In the genomic region with DNA sequence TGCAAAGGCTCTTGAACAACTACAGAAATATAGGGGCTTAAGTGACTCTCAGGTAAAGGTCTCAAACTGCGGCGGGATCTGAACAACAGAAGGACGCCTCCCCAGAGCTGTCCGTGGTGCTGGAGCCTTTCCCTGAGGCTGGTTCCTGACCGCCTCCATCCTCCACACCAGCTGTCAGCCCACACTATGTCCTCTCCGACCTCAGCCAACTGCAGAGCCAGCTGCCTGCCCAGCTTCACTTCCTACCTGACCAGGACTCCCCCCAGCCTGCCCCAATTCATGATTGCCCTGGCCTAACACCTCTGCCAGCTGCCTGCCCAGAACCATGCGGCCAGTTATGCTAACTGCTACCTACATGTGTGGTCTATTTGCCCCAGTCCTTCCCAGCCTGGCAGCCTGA, we compare ENCODE assay signal across 12 cellular contexts.
DNase-seq lines count a peak whose midpoint lies in the region; ATAC-seq, FAIRE-seq and TF ChIP-seq lines count a peak whose summit lies in the region.
"Had no signal": no experiment of that assay in that cellular context is flagged by ENCODE, and none has a peak within 500 bp of the region (broad histone marks: within the 10 kb centered on the region; RNA-seq: fewer than 3 reads in every experiment).

No MANE protein-coding gene starts in this region.

- no peaks in the 10 kb centered on the region for H3K4me1 Mint-ChIP-seq in activated CD4-positive, alpha-beta T cell treated with anti-CD3 and anti-CD28 coated beads, Interleukin-2, amount 10 ng/mL, durations not matched to agents 24 days and 14 days
- H3K4me1 Mint-ChIP-seq in progenitor cell of endocrine pancreas (ENCODE audit: low read depth), result no peaks in the 10 kb centered on the region
- peaks cover 0 to 1% (median 0%) of the 10 kb centered on the region in 4 donors for H3K4me1 Mint-ChIP-seq in naive thymus-derived CD8-positive, alpha-beta T cell
- H3K4me1 Mint-ChIP-seq: IgD-negative memory B cell, nephron had no signal

- H3K14ac ChIP-seq in H1 (ENCODE audit: insufficient read length), result no peak overlapping the region

- no peak overlapping the region for H2BK20ac ChIP-seq in H1 (ENCODE audit: low read length)

- TF ChIP-seq RAD21 in H1 (IDR thresholded peaks at IDR 0.05 in 1 of 2, conservative IDR thresholded peaks at IDR 0.05 in 1 of 2; ENCODE audit: low read depth in 2 of 2, low read length in 2 of 2), result peak in 1 of 2 experiments; percentile 9; a peak in 1 of 4 replicates

- POLR2A ChIA-PET in H1 (lab: Charles Lee; ENCODE audit: partially characterized antibody), result interaction anchor here (1.5 kb wide), 1 partner anchor 86 kb away, joined by 4 read pairs; no protein-coding TSS in a partner anchor
- POLR2A ChIA-PET in naive thymus-derived CD8-positive, alpha-beta T cell (lab: Charles Lee), result no interaction called here

- 23% methylated on average over 7 of the region's 7 CpGs; no CpG with 5 or more reads in 1 of the 2 experiments for WGBS in H1 (ENCODE audit: extremely low coverage in 1 of 2, insufficient coverage in 1 of 2, insufficient read length in 1 of 2, insufficient replicate concordance in 2 of 2, low coverage in 1 of 2, low lambda C conversion rate in 2 of 2, missing lambda C conversion rate in 1 of 2), 2 experiments

- no peak overlapping the region for H3K27ac ChIP-seq in H1 (ENCODE audit: low read depth, low read length)
- H3K27ac ChIP-seq: esophagus muscularis mucosa had no signal

- H2BK120ac ChIP-seq in H1 (replicated peaks; ENCODE audit: low read depth, low read length), result no peak overlapping the region

- H3K79me1 ChIP-seq in H1 (ENCODE audit: low read depth, low read length), result no peaks in the 10 kb centered on the region

- H3K4me3 Mint-ChIP-seq in activated CD4-positive, alpha-beta T cell treated with anti-CD3 and anti-CD28 coated beads, Interleukin-2, amount 10 ng/mL, durations not matched to agents 24 days and 14 days, result no peak overlapping the region
- no peak overlapping the region for H3K4me3 Mint-ChIP-seq in progenitor cell of endocrine pancreas (ENCODE audit: low read depth)
- H3K4me3 Mint-ChIP-seq in naive thymus-derived CD8-positive, alpha-beta T cell, result no peak overlapping the region
- H3K4me3 Mint-ChIP-seq: HFFc6, IgD-negative memory B cell, nephron had no signal

- H3K9ac ChIP-seq in NT2/D1 (ENCODE audit: insufficient read length, low read depth) (no peak overlapping the region), H1 (replicated peaks in 1 of 4; ENCODE audit: extremely low read depth in 1 of 4, low read depth in 3 of 4, low read length in 3 of 4) (no peak overlapping the region)

- TF ChIP-seq CTCF in H1 (IDR thresholded peaks at IDR 0.05; ENCODE audit: control extremely low read depth in 1 of 3, insufficient read depth in 1 of 3, low read depth in 1 of 3, low read length in 3 of 3) (no peak), progenitor cell of endocrine pancreas (IDR thresholded peaks at IDR 0.05; ENCODE audit: unreplicated experiment) (no peak)

- no peaks in the 10 kb centered on the region for H3K27me3 ChIP-seq in NT2/D1 (ENCODE audit: insufficient read depth, insufficient read length)
- H3K27me3 ChIP-seq in H1 (replicated peaks in 1 of 4; ENCODE audit: control insufficient read depth in 3 of 4, extremely low read depth in 1 of 4, insufficient read depth in 3 of 4, low read length in 3 of 4), result no peaks in the 10 kb centered on the region; a peak in 1 of 7 replicates

- no peak overlapping the region for H2BK5ac ChIP-seq in H1 (ENCODE audit: low read depth, low read length)

- no peak overlapping the region; a peak in 1 of 4 replicates for H3K4me2 ChIP-seq in H1 (ENCODE audit: insufficient read depth in 1 of 2, low read depth in 2 of 2, low read length in 2 of 2)

- peaks cover 3% of the 10 kb centered on the region for H3K27me3 Mint-ChIP-seq in activated CD4-positive, alpha-beta T cell treated with anti-CD3 and anti-CD28 coated beads, Interleukin-2, amount 10 ng/mL, durations not matched to agents 24 days and 14 days
- H3K27me3 Mint-ChIP-seq in progenitor cell of endocrine pancreas, result peaks cover 22% of the 10 kb centered on the region
- peaks cover 8 to 19% (median 9%) of the 10 kb centered on the region in 5 donors for H3K27me3 Mint-ChIP-seq in naive thymus-derived CD8-positive, alpha-beta T cell

- no peaks in the 10 kb centered on the region for H3K23me2 ChIP-seq in H1 (ENCODE audit: low read depth, low read length)

- no peaks in the 10 kb centered on the region for H3K36me3 Mint-ChIP-seq in activated CD4-positive, alpha-beta T cell treated with anti-CD3 and anti-CD28 coated beads, Interleukin-2, amount 10 ng/mL, durations not matched to agents 24 days and 14 days (ENCODE audit: low read depth)
- H3K36me3 Mint-ChIP-seq in progenitor cell of endocrine pancreas (ENCODE audit: insufficient read depth), result no peaks in the 10 kb centered on the region
- H3K36me3 Mint-ChIP-seq in naive thymus-derived CD8-positive, alpha-beta T cell, result peaks cover 0 to 5% (median 5%) of the 10 kb centered on the region in 3 donors
- H3K36me3 Mint-ChIP-seq: IgD-negative memory B cell had no signal

- no peaks in the 10 kb centered on the region for H3K79me2 ChIP-seq in H1 (ENCODE audit: control insufficient read depth in 1 of 2, insufficient read depth in 2 of 2, low read length in 2 of 2)

- H3K4me3 ChIP-seq in NT2/D1 (ENCODE audit: insufficient read length, low read depth) (no peak overlapping the region), H1 (ENCODE audit: extremely low read depth in 1 of 4, insufficient read depth in 2 of 4, low read depth in 3 of 4, low read length in 4 of 4) (no peak overlapping the region)
- H3K4me3 ChIP-seq: esophagus muscularis mucosa had no signal

- H3K18ac ChIP-seq in H1 (ENCODE audit: extremely low read depth, low read length), result no peak overlapping the region

- no peak overlapping the region for H2BK15ac ChIP-seq in H1 (ENCODE audit: low read length)

- H3K9me3 ChIP-seq in NT2/D1 (ENCODE audit: insufficient read depth, low read length), result peaks cover 10% of the 10 kb centered on the region; the same call in 1 of the 2 replicates
- H3K9me3 ChIP-seq in H1 (ENCODE audit: insufficient read depth in 2 of 2, low read depth in 1 of 2, low read length in 1 of 2), result peaks cover 0 to 5% of the 10 kb centered on the region in 2 experiments; a peak in 1 of 4 replicates

- H4K8ac ChIP-seq in H1 (ENCODE audit: extremely low read depth, insufficient read depth, low read length), result no peak overlapping the region

- ATAC-seq in naive thymus-derived CD8-positive, alpha-beta T cell, result no peak
- ATAC-seq in GM21528 (IDR thresholded peaks at IDR 0.05; ENCODE audit: low FRiP score, unreplicated experiment), result no peak

- H3K56ac ChIP-seq in H1 (replicated peaks; ENCODE audit: insufficient read length, low read depth, low read length), result no peak overlapping the region

- CTCF ChIA-PET in H1 (lab: Charles Lee; ENCODE audit: partially characterized antibody), result interaction anchor here (0.6 to 4.8 kb wide), 9 partner anchors 13 to 895 kb away, joined by 3 to 21 read pairs (median 5); no protein-coding TSS in a partner anchor

- H3K4ac ChIP-seq in H1 (replicated peaks; ENCODE audit: insufficient read length, low read depth, low read length), result no peak overlapping the region

- intact Hi-C loops in activated CD4-positive, alpha-beta T cell treated with anti-CD3 and anti-CD28 coated beads, Interleukin-2, amount 10 ng/mL, durations not matched to agents 24 days and 14 days (cut with micrococcal nuclease), result no loop called here

- no peaks in the 10 kb centered on the region for H3K36me3 ChIP-seq in NT2/D1 (ENCODE audit: insufficient read depth, insufficient read length, low read length)
- no peaks in the 10 kb centered on the region for H3K36me3 ChIP-seq in H1 (ENCODE audit: control insufficient read depth in 2 of 4, insufficient read depth in 4 of 4, low read length in 3 of 4)
- H3K36me3 ChIP-seq: esophagus muscularis mucosa had no signal

- no peak overlapping the region for H4K91ac ChIP-seq in H1 (replicated peaks; ENCODE audit: insufficient read length, low read length)

- no peak overlapping the region for H3K23ac ChIP-seq in H1 (ENCODE audit: insufficient read length)

- no peak overlapping the region for H2BK12ac ChIP-seq in H1 (ENCODE audit: low read depth, low read length)

- no peak overlapping the region for H2AFZ ChIP-seq in H1 (ENCODE audit: low read length)

- no peak overlapping the region for H2AK5ac ChIP-seq in H1 (ENCODE audit: low read depth, low read length)

- no peaks in the 10 kb centered on the region for H3K9me3 Mint-ChIP-seq in activated CD4-positive, alpha-beta T cell treated with anti-CD3 and anti-CD28 coated beads, Interleukin-2, amount 10 ng/mL, durations not matched to agents 24 days and 14 days
- H3K9me3 Mint-ChIP-seq in progenitor cell of endocrine pancreas (ENCODE audit: low read depth), result peaks cover 5% of the 10 kb centered on the region
- H3K9me3 Mint-ChIP-seq in naive thymus-derived CD8-positive, alpha-beta T cell, result peaks cover 0 to 11% (median 7%) of the 10 kb centered on the region in 9 donors
- H3K9me3 Mint-ChIP-seq: HFFc6, IgD-negative memory B cell had no signal

- no peak for TF ChIP-seq POLR2A in H1 (IDR thresholded peaks at IDR 0.05; ENCODE audit: control extremely low read depth in 1 of 2, low read depth in 2 of 2, low read length in 2 of 2)

- H3K4me1 ChIP-seq in NT2/D1 (ENCODE audit: insufficient read depth, insufficient read length) (peaks cover 8% of the 10 kb centered on the region), H1 (replicated peaks in 1 of 4; ENCODE audit: control insufficient read depth in 3 of 4, insufficient read depth in 4 of 4, low read length in 3 of 4) (peaks cover 0 to 4% (median 0%) of the 10 kb centered on the region in 4 experiments; a peak in 4 of 7 replicates)
- H3K4me1 ChIP-seq: esophagus muscularis mucosa had no signal

- H4K20me1 ChIP-seq in H1 (replicated peaks in 1 of 2; ENCODE audit: control insufficient read depth in 1 of 2, insufficient read depth in 2 of 2, low read length in 2 of 2), result peaks cover 0 to 3% of the 10 kb centered on the region in 2 experiments

- no peak overlapping the region for H4K5ac ChIP-seq in H1 (ENCODE audit: insufficient read length, low read depth, low read length)

- no peak for TF ChIP-seq EP300 in H1 (IDR thresholded peaks at IDR 0.05; ENCODE audit: borderline replicate concordance in 1 of 2, low read depth in 2 of 2, low read length in 2 of 2)

- peak; percentile 77 for FAIRE-seq in H1 (lab: Jason Lieb, UNC)

- H3K27ac Mint-ChIP-seq in activated CD4-positive, alpha-beta T cell treated with anti-CD3 and anti-CD28 coated beads, Interleukin-2, amount 10 ng/mL, durations not matched to agents 24 days and 14 days, result no peak overlapping the region
- H3K27ac Mint-ChIP-seq in progenitor cell of endocrine pancreas, result no peak overlapping the region
- H3K27ac Mint-ChIP-seq in naive thymus-derived CD8-positive, alpha-beta T cell, result no peak overlapping the region
- H3K27ac Mint-ChIP-seq: HFFc6, IgD-negative memory B cell, nephron had no signal

- DNase-seq in activated CD4-positive, alpha-beta T cell treated with anti-CD3 and anti-CD28 coated beads, Interleukin-2, amount 10 ng/mL, durations not matched to agents 24 days and 14 days, result peak; percentile 72
- DNase-seq in activated CD4-positive, alpha-beta T cell treated with anti-CD3 and anti-CD28 coated beads for 1 hour, result no peak
- DNase-seq in NT2/D1 (ENCODE audit: low read depth, low spot score) (peak; percentile 67), H1 (ENCODE audit: low read depth in 1 of 2, low spot score in 2 of 2) (peak in 1 of 2 experiments; percentile 87), progenitor cell of endocrine pancreas (ENCODE audit: low spot score, unreplicated experiment) (peak; percentile 63), T-helper 1 cell (no peak)
- DNase-seq in naive thymus-derived CD8-positive, alpha-beta T cell, result no peak
- DNase-seq: HFFc6 had no signal

Comparison
In these comparisons a context has a peak if more than half of its experiments do, and no peak if none do; other contexts are left out.
1. DNase-seq: peak in activated CD4-positive, alpha-beta T cell treated with anti-CD3 and anti-CD28 coated beads, Interleukin-2, amount 10 ng/mL, durations not matched to agents 24 days and 14 days (single experiment), NT2/D1 (single experiment) and progenitor cell of endocrine pancreas (single experiment); none in activated CD4-positive, alpha-beta T cell treated with anti-CD3 and anti-CD28 coated beads for 1 hour (single experiment), naive thymus-derived CD8-positive, alpha-beta T cell (0 of 10) and T-helper 1 cell (0 of 5).